In the genomic region with DNA sequence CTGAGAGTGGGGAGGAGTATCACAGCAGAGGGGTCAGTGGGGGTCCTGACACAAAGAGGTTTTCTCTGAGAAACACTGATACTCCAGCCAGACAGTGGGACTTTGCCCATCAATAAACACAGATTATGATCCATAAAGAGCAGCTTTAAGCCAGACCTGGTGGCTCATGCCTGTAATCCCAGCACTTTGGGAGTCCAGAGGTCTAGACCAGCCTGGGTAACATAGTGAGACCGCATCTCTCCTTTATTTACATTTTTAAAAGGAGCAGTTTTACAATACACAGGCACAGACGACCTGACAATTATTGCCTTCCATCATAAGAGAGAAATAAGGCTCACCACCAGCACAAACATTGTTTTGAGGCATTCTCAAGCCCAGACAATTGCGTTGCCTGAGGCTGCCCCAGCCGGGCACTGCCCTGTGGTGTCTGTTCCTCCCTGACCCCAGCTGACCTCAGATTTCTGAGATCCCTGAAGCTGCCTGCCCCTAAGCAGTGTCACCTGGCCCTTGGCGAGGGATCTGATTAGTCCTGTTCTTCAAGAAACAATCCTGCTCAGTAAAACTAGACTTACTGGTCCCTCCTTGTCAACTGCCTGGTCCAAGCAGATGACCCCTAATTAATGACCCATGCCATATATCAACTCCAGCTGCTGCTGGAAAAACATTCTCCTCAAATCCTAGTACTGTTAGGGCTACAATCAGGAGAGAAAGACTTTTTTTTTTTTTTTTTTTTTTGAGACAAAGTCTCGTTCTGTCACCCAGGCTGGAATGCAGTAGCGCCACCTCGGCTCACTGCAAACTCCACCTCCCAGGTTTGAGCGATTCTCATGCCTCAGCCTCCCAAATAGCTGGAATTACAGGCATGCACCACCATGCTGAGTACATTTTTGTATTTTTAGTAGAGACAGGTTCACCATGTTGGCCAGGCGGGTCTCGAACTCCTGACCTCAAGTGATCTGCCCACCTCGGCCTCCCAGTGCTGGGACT, we compare ENCODE assay signal across 15 cellular contexts.
"Had no signal": no experiment of that assay in that cellular context is flagged by ENCODE, and none has a peak within 500 bp of the region (broad histone marks: within the 10 kb centered on the region; RNA-seq: fewer than 3 reads in every experiment).

No MANE protein-coding gene starts in this region.

- H3K36me3 ChIP-seq: brain microvascular endothelial cell, lower lobe of right lung, thoracic aorta had no signal

- H3K79me2 ChIP-seq: parathyroid adenoma had no signal

- H3K9me3 Mint-ChIP-seq: activated CD4-positive, alpha-beta T cell treated with anti-CD3 and anti-CD28 coated beads, Interleukin-2, amount 10 ng/mL, durations not matched to agents 24 days and 14 days; stimulated activated effector memory CD8-positive, alpha-beta T cell treated with anti-CD3 and anti-CD28 coated beads, Interleukin-12 subunit alpha, Interleukin-12 subunit beta, amount 100 ng/mL, for 72 hours had no signal

- H3K4me1 Mint-ChIP-seq: stimulated activated effector memory CD8-positive, alpha-beta T cell treated with anti-CD3 and anti-CD28 coated beads, Interleukin-12 subunit alpha, Interleukin-12 subunit beta, amount 100 ng/mL, for 72 hours had no signal

- H3K4me3 Mint-ChIP-seq: activated CD4-positive, alpha-beta T cell treated with anti-CD3 and anti-CD28 coated beads, Interleukin-2, amount 10 ng/mL, durations not matched to agents 24 days and 14 days; activated naive CD8-positive, alpha-beta T cell treated with anti-CD3 and anti-CD28 coated beads, Interleukin-2, amount 10 ng/mL, durations not matched to agents 7 days and 5 days; stimulated activated effector memory CD8-positive, alpha-beta T cell treated with anti-CD3 and anti-CD28 coated beads, Interleukin-12 subunit alpha, Interleukin-12 subunit beta, amount 100 ng/mL, for 72 hours had no signal

- H3K27ac ChIP-seq: brain microvascular endothelial cell, lower lobe of right lung, parathyroid adenoma, thoracic aorta had no signal

- H2AFZ ChIP-seq: parathyroid adenoma had no signal

- H3K27ac Mint-ChIP-seq: activated CD4-positive, alpha-beta T cell treated with anti-CD3 and anti-CD28 coated beads, Interleukin-2, amount 10 ng/mL, durations not matched to agents 24 days and 14 days; activated naive CD8-positive, alpha-beta T cell treated with anti-CD3 and anti-CD28 coated beads, Interleukin-2, amount 10 ng/mL, durations not matched to agents 7 days and 5 days; stimulated activated effector memory CD8-positive, alpha-beta T cell treated with anti-CD3 and anti-CD28 coated beads, Interleukin-12 subunit alpha, Interleukin-12 subunit beta, amount 100 ng/mL, for 72 hours had no signal

- H3K4me3 ChIP-seq: lower lobe of right lung, thoracic aorta had no signal

- DNase-seq: activated CD4-positive, alpha-beta T cell treated with anti-CD3 and anti-CD28 coated beads, Interleukin-2, amount 10 ng/mL, durations not matched to agents 24 days and 14 days; activated CD4-positive, CD25-positive, alpha-beta regulatory T cell; activated CD8-positive, alpha-beta memory T cell treated with anti-CD3 and anti-CD28 coated beads for 24 hours; activated naive CD8-positive, alpha-beta T cell treated with anti-CD3 and anti-CD28 coated beads, Interleukin-2, amount 10 ng/mL, durations not matched to agents 7 days and 5 days; brain microvascular endothelial cell; cortex of kidney; effector CD8-positive, alpha-beta T cell; foreskin melanocyte; lower lobe of right lung; midbrain; stimulated activated CD4-positive, alpha-beta T cell treated with anti-CD3 and anti-CD28 coated beads, Interleukin-12 subunit alpha, Interleukin-12 subunit beta, amount 100 ng/mL, for 4 hours; stimulated activated CD4-positive, alpha-beta T cell treated with anti-CD3 and anti-CD28 coated beads, Interleukin-2, amount 100 ng/mL, for 24 hours had no signal

- H3K9me3 ChIP-seq: lower lobe of right lung, thoracic aorta had no signal

- H3K9ac ChIP-seq: parathyroid adenoma had no signal

- H3K27me3 Mint-ChIP-seq: activated naive CD8-positive, alpha-beta T cell treated with anti-CD3 and anti-CD28 coated beads, Interleukin-2, amount 10 ng/mL, durations not matched to agents 7 days and 5 days had no signal

- H3K27me3 ChIP-seq: brain microvascular endothelial cell had no signal

- H3K4me1 ChIP-seq: lower lobe of right lung, parathyroid adenoma had no signal

- ATAC-seq: lower lobe of right lung; stimulated activated effector memory CD8-positive, alpha-beta T cell treated with anti-CD3 and anti-CD28 coated beads, Interleukin-12 subunit alpha, Interleukin-12 subunit beta, amount 100 ng/mL, for 72 hours had no signal

- H3K36me3 Mint-ChIP-seq: stimulated activated effector memory CD8-positive, alpha-beta T cell treated with anti-CD3 and anti-CD28 coated beads, Interleukin-12 subunit alpha, Interleukin-12 subunit beta, amount 100 ng/mL, for 72 hours had no signal
